Comparison of ENCODE assay signal across 22 cellular contexts in genomic region chr1:193974286-193974798, GRCh38.
A peak's percentile ranks its signal among the peaks of the same experiment; 100 is the strongest.
DNase-seq lines count a peak whose midpoint lies in the region; ATAC-seq, FAIRE-seq and TF ChIP-seq lines count a peak whose summit lies in the region.
"Had no signal": no experiment of that assay in that cellular context is flagged by ENCODE, and none has a peak within 500 bp of the region (broad histone marks: within the 10 kb centered on the region; RNA-seq: fewer than 3 reads in every experiment).

No MANE protein-coding gene starts in this region.

- no peak overlapping the region for H3K4me3 ChIP-seq in A549
- H3K4me3 ChIP-seq in IMR-90 (ENCODE audit: insufficient read depth, low read depth, low read length): no peak overlapping the region
- no peak overlapping the region for H3K4me3 ChIP-seq in K562
- H3K4me3 ChIP-seq in epithelial cell of esophagus (ENCODE audit: low read length): no peak overlapping the region
- no peak overlapping the region for H3K4me3 ChIP-seq in mucosa of descending colon
- H3K4me3 ChIP-seq: BLaER1 treated with 17β-estradiol and CSF1 and Interleukin-3, amounts not matched to agents 10 nM and 100 nM had no signal

- H4K91ac ChIP-seq in IMR-90 (ENCODE audit: insufficient read depth, low read depth, low read length): no peak overlapping the region

- H3K4me1 ChIP-seq in A549 (peaks cover 16% of the 10 kb centered on the region), IMR-90 (ENCODE audit: control insufficient read depth, insufficient read depth, low read length) (no peaks in the 10 kb centered on the region), K562 (replicated peaks in 1 of 2; ENCODE audit: control insufficient read depth in 2 of 2, insufficient read depth in 2 of 2, low read length in 2 of 2) (no peaks in the 10 kb centered on the region), mucosa of descending colon (ENCODE audit: low read depth) (no peaks in the 10 kb centered on the region)
- H3K4me1 ChIP-seq: BLaER1 treated with 17β-estradiol and CSF1 and Interleukin-3, amounts not matched to agents 10 nM and 100 nM; Caco-2 had no signal

- TF ChIP-seq RAD21 in A549 (conservative IDR thresholded peaks at IDR 0.05 in 1 of 2, IDR thresholded peaks at IDR 0.05 in 1 of 2) (no peak), IMR-90 (IDR thresholded peaks at IDR 0.05; ENCODE audit: low read length) (no peak), K562 (CRISPR knock-in tag; conservative IDR thresholded peaks at IDR 0.05 in 1 of 2, IDR thresholded peaks at IDR 0.05 in 1 of 2) (no peak)

- in situ Hi-C loops in IMR-90 (cut with MboI; ENCODE audit: low sequenced_read_pairs) (no loop called here), K562 (cut with MboI) (no loop called here)

- no peak overlapping the region for H3K4ac ChIP-seq in IMR-90 (ENCODE audit: low read depth, low read length)

- no peaks in the 10 kb centered on the region for H3K27me3 ChIP-seq in IMR-90 (ENCODE audit: control insufficient read depth, insufficient read depth, low read length)
- no peaks in the 10 kb centered on the region for H3K27me3 ChIP-seq in K562 (ENCODE audit: control insufficient read depth in 2 of 2, insufficient read depth in 2 of 2, low read length in 2 of 2)
- H3K27me3 ChIP-seq: BLaER1 treated with 17β-estradiol and CSF1 and Interleukin-3, amounts not matched to agents 10 nM and 100 nM had no signal

- H2AK9ac ChIP-seq in IMR-90 (replicated peaks; ENCODE audit: low read depth, low read length, poor library complexity): no peak overlapping the region

- no peak overlapping the region for H3K18ac ChIP-seq in IMR-90 (ENCODE audit: low read depth, low read length)

- H2BK15ac ChIP-seq in IMR-90 (ENCODE audit: low read depth, low read length): no peak overlapping the region

- H2BK20ac ChIP-seq in IMR-90 (ENCODE audit: low read depth, low read length): no peak overlapping the region

- no peaks in the 10 kb centered on the region for H3K9me1 ChIP-seq in IMR-90 (ENCODE audit: insufficient read depth, low read length)
- H3K9me1 ChIP-seq in K562 (ENCODE audit: control insufficient read depth, insufficient read depth, low read length): no peaks in the 10 kb centered on the region

- ATAC-seq in A549: no peak
- no peak for ATAC-seq in IMR-90 (ENCODE audit: low read depth)
- ATAC-seq in K562: no peak
- no peak for ATAC-seq in HG03521 (IDR thresholded peaks at IDR 0.05; ENCODE audit: unreplicated experiment)
- ATAC-seq in mucosa of descending colon: no peak
- ATAC-seq: CD8-positive, alpha-beta T cell had no signal

- H4K5ac ChIP-seq in IMR-90 (ENCODE audit: low read depth, low read length): no peak overlapping the region

- no peak for TF ChIP-seq EP300 in A549 (IDR thresholded peaks at IDR 0.05)
- TF ChIP-seq EP300 in K562 (IDR thresholded peaks at IDR 0.05; ENCODE audit: low read length): no peak

- H3K4me2 ChIP-seq in A549 (no peak overlapping the region), IMR-90 (ENCODE audit: low read depth, low read length) (no peak overlapping the region), K562 (ENCODE audit: insufficient read depth, low read length) (no peak overlapping the region)
- H3K4me2 ChIP-seq: BLaER1 treated with 17β-estradiol and CSF1 and Interleukin-3, amounts not matched to agents 10 nM and 100 nM had no signal

- no peaks in the 10 kb centered on the region for H3K36me3 ChIP-seq in IMR-90 (ENCODE audit: control insufficient read depth, insufficient read depth, low read length)
- H3K36me3 ChIP-seq in K562 (ENCODE audit: control insufficient read depth, insufficient read depth, low read length): no peaks in the 10 kb centered on the region
- H3K36me3 ChIP-seq in mucosa of descending colon (ENCODE audit: low read depth): no peaks in the 10 kb centered on the region
- H3K36me3 ChIP-seq: BLaER1 treated with 17β-estradiol and CSF1 and Interleukin-3, amounts not matched to agents 10 nM and 100 nM had no signal

- no peaks in the 10 kb centered on the region for H4K20me1 ChIP-seq in IMR-90 (ENCODE audit: insufficient read depth, low read length)
- no peaks in the 10 kb centered on the region for H4K20me1 ChIP-seq in K562 (replicated peaks; ENCODE audit: control insufficient read depth, insufficient read depth, low read length)
- H4K20me1 ChIP-seq: BLaER1 treated with 17β-estradiol and CSF1 and Interleukin-3, amounts not matched to agents 10 nM and 100 nM had no signal

- no TSS peak for BruUV-seq in IMR-90 (replicated peaks; lab: Mats Ljungman, UMichigan)
- no TSS peak for BruUV-seq in K562 (replicated peaks; lab: Mats Ljungman, UMichigan)

- no peak overlapping the region for H4K8ac ChIP-seq in IMR-90 (ENCODE audit: low read depth in 2 of 2, low read length in 2 of 2)

- H3K9me3 ChIP-seq in A549 (no peaks in the 10 kb centered on the region), IMR-90 (ENCODE audit: control insufficient read depth, insufficient read depth, low read length) (no peaks in the 10 kb centered on the region), K562 (replicated peaks; ENCODE audit: control insufficient read depth, insufficient read depth, low read depth, low read length) (no peaks in the 10 kb centered on the region), mucosa of descending colon (no peaks in the 10 kb centered on the region)
- H3K9me3 ChIP-seq: BLaER1 treated with 17β-estradiol and CSF1 and Interleukin-3, amounts not matched to agents 10 nM and 100 nM; Caco-2 had no signal

- TF ChIP-seq CTCF in A549 (IDR thresholded peaks at IDR 0.05) (no peak), IMR-90 (conservative IDR thresholded peaks at IDR 0.05; ENCODE audit: low read depth, low read length) (no peak), K562 (IDR thresholded peaks at IDR 0.05 in 2 of 3, conservative IDR thresholded peaks at IDR 0.05 in 1 of 3; ENCODE audit: insufficient read depth in 2 of 3, low read depth in 1 of 3, low read length in 3 of 3) (no peak), epithelial cell of esophagus (IDR thresholded peaks at IDR 0.05; ENCODE audit: insufficient read depth, low read depth, low read length, missing control alignments) (no peak), mucosa of descending colon (IDR thresholded peaks at IDR 0.05) (no peak)

- intact Hi-C loops in IMR-90 (cut with micrococcal nuclease) (no loop called here), K562 (cut with micrococcal nuclease) (no loop called here), mucosa of descending colon (cut with DNase I, micrococcal nuclease) (no loop called here)

- no peak for FAIRE-seq in A549 (lab: Jason Lieb, UNC)
- FAIRE-seq in K562 (lab: Jason Lieb, UNC): no peak
- FAIRE-seq: A204.1, G401.6, GM12891, GM19239 had no signal

- no peak overlapping the region for H2AK5ac ChIP-seq in IMR-90 (ENCODE audit: low read depth, low read length)

- no peak overlapping the region for H3K23ac ChIP-seq in IMR-90 (ENCODE audit: low read depth, low read length)

- WGBS in A549 (ENCODE audit: missing lambda C conversion rate): 65% methylated on average over 3 of the region's 3 CpGs
- WGBS in IMR-90 (ENCODE audit: extremely low coverage in 2 of 2, insufficient read length in 1 of 2), 2 experiments: no CpG with 5 or more reads among the region's 3 CpGs
- WGBS in K562 (ENCODE audit: insufficient coverage, low coverage, missing lambda C conversion rate): 6% methylated on average over 3 of the region's 3 CpGs

- H2BK120ac ChIP-seq in IMR-90 (ENCODE audit: low read depth, low read length): no peak overlapping the region

- CTCF ChIA-PET in A549 (lab: Yijun Ruan, JAX): interaction anchor here (0.5 kb wide), 1 partner anchor 68 kb away, joined by 3 read pairs; no protein-coding TSS in a partner anchor
- CTCF ChIA-PET in IMR-90 (lab: Yijun Ruan, JAX): no interaction called here
- CTCF ChIA-PET in K562 (lab: Yijun Ruan, JAX; ENCODE audit: low intra/inter-chr PET ratio): no interaction called here

- no peak overlapping the region for H3K9ac ChIP-seq in IMR-90 (ENCODE audit: low read depth, low read length)
- no peak overlapping the region for H3K9ac ChIP-seq in K562 (ENCODE audit: insufficient read depth in 1 of 2, low read depth in 2 of 2, low read length in 2 of 2)
- H3K9ac ChIP-seq: BLaER1 treated with 17β-estradiol and CSF1 and Interleukin-3, amounts not matched to agents 10 nM and 100 nM had no signal

- no peak overlapping the region for H3K27ac ChIP-seq in A549
- no peak overlapping the region for H3K27ac ChIP-seq in IMR-90 (ENCODE audit: insufficient read depth, low read length)
- no peak overlapping the region for H3K27ac ChIP-seq in K562 (ENCODE audit: extremely low read depth, low read depth, low read length)
- H3K27ac ChIP-seq: BLaER1 treated with 17β-estradiol and CSF1 and Interleukin-3, amounts not matched to agents 10 nM and 100 nM; C4-2B had no signal

- H3K14ac ChIP-seq in IMR-90 (replicated peaks; ENCODE audit: low read depth, low read length): no peak overlapping the region

- H3K56ac ChIP-seq in IMR-90 (ENCODE audit: extremely low read depth, insufficient read depth, low read length): no peak overlapping the region

- H2AFZ ChIP-seq in IMR-90 (replicated peaks; ENCODE audit: low read length, poor library complexity) (no peak overlapping the region), K562 (ENCODE audit: low read depth, low read length) (no peak overlapping the region)

- dilution Hi-C loops in IMR-90 (cut with HindIII; ENCODE audit: low sequenced_read_pairs, unreplicated experiment): no loop called here

- no peak overlapping the region for H2BK5ac ChIP-seq in IMR-90 (ENCODE audit: low read depth, low read length, poor library complexity, severe bottlenecking)

- POLR2A ChIA-PET in A549 (lab: Yijun Ruan, JAX): no interaction called here
- POLR2A ChIA-PET in IMR-90 (lab: Charles Lee; ENCODE audit: unreplicated experiment): no interaction called here
- POLR2A ChIA-PET in K562 (lab: Yijun Ruan, JAX): no interaction called here

- DNase-seq in A549 (ENCODE audit: low read depth in 1 of 2, low spot score in 1 of 2) (no peak), IMR-90 (no peak), K562 (ENCODE audit: extremely low read depth in 1 of 4, low spot score in 3 of 4) (no peak), epithelial cell of esophagus (ENCODE audit: low read depth) (peak; percentile 56), cortex of kidney (lab: John Stamatoyannopoulos, UW) (no peak), mucosa of descending colon (no peak), NCI-H748 treated with DMSO at 0.1 percent for 48 hours (lab: John Stamatoyannopoulos, UW) (no peak)
- DNase-seq: 8988T; AML-193; Caco-2; Calu3; CD4-positive, alpha-beta T cell; CD8-positive, alpha-beta T cell; DMS79 treated with DMSO at 0.1 percent for 48 hours; GF-D8 had no signal

- H3K79me2 ChIP-seq in K562 (ENCODE audit: control insufficient read depth, insufficient read depth, low read length): no peaks in the 10 kb centered on the region

- H3K79me1 ChIP-seq in IMR-90 (ENCODE audit: low read depth in 1 of 2, low read length in 2 of 2): no peaks in the 10 kb centered on the region

- no peak for TF ChIP-seq POLR2A in A549 (IDR thresholded peaks at IDR 0.05; ENCODE audit: low read length)
- TF ChIP-seq POLR2A in IMR-90 (IDR thresholded peaks at IDR 0.05; ENCODE audit: low read depth, low read length): no peak
- no peak for TF ChIP-seq POLR2A in K562 (conservative IDR thresholded peaks at IDR 0.05)

TF ChIP-seq in A549, 52 proteins besides CTCF, POLR2A, EP300 and RAD21 (continues in another document):
- peak; percentile 75 for TF ChIP-seq MAFK (IDR thresholded peaks at IDR 0.05; ENCODE audit: partially characterized antibody)

TF ChIP-seq in K562, 482 proteins besides CTCF, POLR2A, EP300 and RAD21 (continues in another document):
- TF ChIP-seq FOSL1 (tag; conservative IDR thresholded peaks at IDR 0.05) (no peak), KLF6 (CRISPR knock-in tag; IDR thresholded peaks at IDR 0.05; ENCODE audit: borderline replicate concordance) (no peak)

Comparison
In these comparisons a context has a peak if more than half of its experiments do, and no peak if none do; other contexts are left out.
1. Of the 35 proteins assayed by ChIP-seq in both K562 and A549: peak only in K562: none; only in A549: none; in both: MAFK; in neither: 34.